In the genomic region with DNA sequence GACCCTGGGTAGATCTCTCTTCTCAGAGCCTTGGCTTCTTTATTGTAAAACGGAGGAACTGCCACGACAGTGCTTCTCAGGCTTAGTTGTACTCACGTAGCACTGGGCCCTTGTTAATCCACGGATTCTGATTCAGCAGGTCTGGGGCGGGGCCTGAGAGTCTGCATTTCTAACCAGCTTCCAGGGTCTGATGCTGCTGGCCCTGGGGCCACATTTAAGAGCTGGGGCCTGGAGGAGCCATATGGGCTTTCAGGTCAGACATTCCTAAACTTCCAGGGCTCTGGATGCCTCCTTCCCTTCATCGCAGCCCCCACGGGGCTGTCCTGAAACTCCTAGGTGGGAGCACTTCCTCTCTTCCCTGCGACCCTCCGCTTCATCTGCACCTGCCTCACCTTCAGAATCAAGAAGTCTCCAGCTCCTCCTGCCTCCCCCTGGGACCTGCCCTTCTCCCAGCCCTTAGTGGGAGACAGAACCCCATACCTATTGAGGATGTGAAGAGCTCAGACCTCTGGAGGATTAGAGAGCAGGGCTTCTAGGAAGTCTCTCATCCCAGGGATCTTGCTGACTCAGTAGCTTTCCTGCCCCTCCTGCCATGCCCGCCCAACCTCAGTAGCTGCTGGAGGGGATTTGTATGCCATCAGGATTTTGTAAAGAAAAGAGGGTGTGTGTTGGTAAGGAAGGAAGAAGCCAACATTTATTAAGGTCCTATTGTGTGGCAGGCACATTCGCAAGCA, we compare ENCODE assay signal across 12 cellular contexts.
DNase-seq lines count a peak whose midpoint lies in the region; ATAC-seq, FAIRE-seq and TF ChIP-seq lines count a peak whose summit lies in the region.
"Had no signal": no experiment of that assay in that cellular context is flagged by ENCODE, and none has a peak within 500 bp of the region (broad histone marks: within the 10 kb centered on the region; RNA-seq: fewer than 3 reads in every experiment).

No MANE protein-coding gene starts in this region.

- no peak for DNase-seq in SJSA1 (ENCODE audit: low read depth in 1 of 2, low spot score in 2 of 2)
- DNase-seq in neural crest cell (ENCODE audit: low read depth, low spot score): no peak
- no peak for DNase-seq in upper lobe of left lung
- no peak for DNase-seq in frontal cortex (ENCODE audit: low spot score in 2 of 2)
- DNase-seq: DMS 273 treated with DMSO at 0.1 percent for 48 hours, NCI-H1694 had no signal

- H3K27me3 Mint-ChIP-seq in neural crest cell (ENCODE audit: low read depth): no peaks in the 10 kb centered on the region

- no peak for TF ChIP-seq CTCF in neural crest cell (conservative IDR thresholded peaks at IDR 0.05)
- TF ChIP-seq CTCF in upper lobe of left lung (IDR thresholded peaks at IDR 0.05): no peak

- peak; percentile 81 for ATAC-seq in esophagus mucosa
- ATAC-seq in upper lobe of left lung (ENCODE audit: low FRiP score in 2 of 2): no peak
- no peak for ATAC-seq in HG02678 (IDR thresholded peaks at IDR 0.05; ENCODE audit: unreplicated experiment)
- no peak for ATAC-seq in HG03097 (IDR thresholded peaks at IDR 0.05; ENCODE audit: low FRiP score, unreplicated experiment)
- ATAC-seq: stimulated activated effector memory CD8-positive, alpha-beta T cell treated with anti-CD3 and anti-CD28 coated beads, Interleukin-12 subunit alpha, Interleukin-12 subunit beta, amount 100 ng/mL, for 72 hours had no signal

- 76% methylated on average over 8 to 11 of the region's 11 CpGs for WGBS in upper lobe of left lung, 2 donors

- H3K4me3 ChIP-seq in SJSA1 (no peak overlapping the region), upper lobe of left lung (peak overlapping the region in 1 of 4 donors; percentile 22)

- H3K36me3 Mint-ChIP-seq in neural crest cell (ENCODE audit: low read depth): peaks cover 4% of the 10 kb centered on the region
- H3K36me3 Mint-ChIP-seq: stimulated activated effector memory CD8-positive, alpha-beta T cell treated with anti-CD3 and anti-CD28 coated beads, Interleukin-12 subunit alpha, Interleukin-12 subunit beta, amount 100 ng/mL, for 72 hours had no signal

- no peaks in the 10 kb centered on the region for H3K27me3 ChIP-seq in SJSA1 (replicated peaks)
- H3K27me3 ChIP-seq in upper lobe of left lung: no peaks in the 10 kb centered on the region

- peak in 3 of 4 donors; percentile 49 to 93 (median 90) for TF ChIP-seq EP300 in upper lobe of left lung (IDR thresholded peaks at IDR 0.05)

- TF ChIP-seq POLR2A in upper lobe of left lung (IDR thresholded peaks at IDR 0.05): no peak

- peaks cover 4% of the 10 kb centered on the region for H3K9me3 Mint-ChIP-seq in neural crest cell
- H3K9me3 Mint-ChIP-seq: memory B cell; stimulated activated effector memory CD8-positive, alpha-beta T cell treated with anti-CD3 and anti-CD28 coated beads, Interleukin-12 subunit alpha, Interleukin-12 subunit beta, amount 100 ng/mL, for 72 hours had no signal

- H3K9me3 ChIP-seq in SJSA1 (replicated peaks) (no peaks in the 10 kb centered on the region), upper lobe of left lung (no peaks in the 10 kb centered on the region)

- peak overlapping the region; percentile 44 for H3K4me3 Mint-ChIP-seq in neural crest cell
- H3K4me3 Mint-ChIP-seq: memory B cell; stimulated activated effector memory CD8-positive, alpha-beta T cell treated with anti-CD3 and anti-CD28 coated beads, Interleukin-12 subunit alpha, Interleukin-12 subunit beta, amount 100 ng/mL, for 72 hours had no signal

- peaks cover 25% of the 10 kb centered on the region for H3K4me1 Mint-ChIP-seq in neural crest cell
- H3K4me1 Mint-ChIP-seq: memory B cell had no signal

- peak overlapping the region; percentile 98 for H3K27ac Mint-ChIP-seq in neural crest cell (ENCODE audit: unreplicated experiment)
- H3K27ac Mint-ChIP-seq: memory B cell had no signal

- H3K36me3 ChIP-seq in SJSA1: no peaks in the 10 kb centered on the region
- H3K36me3 ChIP-seq in upper lobe of left lung: no peaks in the 10 kb centered on the region

- H3K4me1 ChIP-seq in SJSA1 (replicated peaks) (peaks cover 40% of the 10 kb centered on the region), upper lobe of left lung (peaks cover 27 to 36% (median 31%) of the 10 kb centered on the region in 4 donors)

- FAIRE-seq in frontal cortex (lab: Jason Lieb, UNC): no peak
- FAIRE-seq: GM12892 had no signal

- H3K27ac ChIP-seq in SJSA1: peak overlapping the region; percentile 68
- peak overlapping the region; percentile 86 to 88 (median 88) for H3K27ac ChIP-seq in upper lobe of left lung
